ENCODE assay signal across 1 cellular context in genomic region chr7:139675127-139676110, GRCh38.
TF ChIP-seq lines count a peak whose summit lies in the region.

No MANE protein-coding gene starts in this region.

TF ChIP-seq in HepG2, 621 proteins besides CTCF, POLR2A, EP300 and RAD21 (continued from another document and continues in another):
- TF ChIP-seq GTF2F1 (IDR thresholded peaks at IDR 0.05; ENCODE audit: low read length) (no peak), ZFP1 (CRISPR knock-in tag; IDR thresholded peaks at IDR 0.05) (0 out of 2 replicates have a peak, but pooled peaks have one; percentile 76), TERF1 (CRISPR knock-in tag; IDR thresholded peaks at IDR 0.05) (no peak), ZSCAN30 (CRISPR knock-in tag; IDR thresholded peaks at IDR 0.05) (no peak), NFATC3 (CRISPR knock-in tag; IDR thresholded peaks at IDR 0.05) (peak; percentile 79; the same call in 1 of the 2 replicates), ZNF160 (CRISPR knock-in tag; IDR thresholded peaks at IDR 0.05) (no peak), ZNF460 (CRISPR knock-in tag; IDR thresholded peaks at IDR 0.05; ENCODE audit: borderline replicate concordance) (no peak), HNF4A (CRISPR knock-in tag; IDR thresholded peaks at IDR 0.05) (peak; percentile 90), ZNF318 (CRISPR knock-in tag; IDR thresholded peaks at IDR 0.05) (no peak), ZFP41 (CRISPR knock-in tag; IDR thresholded peaks at IDR 0.05; ENCODE audit: borderline replicate concordance) (0 out of 2 replicates have a peak, but pooled peaks have one; percentile 57), ARNT2 (CRISPR knock-in tag; IDR thresholded peaks at IDR 0.05; ENCODE audit: low read depth) (peak; percentile 69), ZNF770 (CRISPR knock-in tag; IDR thresholded peaks at IDR 0.05) (peak; percentile 37; the same call in 1 of the 2 replicates), FOXO4 (CRISPR knock-in tag; conservative IDR thresholded peaks at IDR 0.05) (no peak), POLR2AphosphoS5 (IDR thresholded peaks at IDR 0.05; ENCODE audit: low read depth, low read length) (no peak), ELF4 (CRISPR knock-in tag; IDR thresholded peaks at IDR 0.05; ENCODE audit: borderline replicate concordance) (no peak), REL (CRISPR knock-in tag; conservative IDR thresholded peaks at IDR 0.05) (no peak), ATRX (CRISPR knock-in tag; IDR thresholded peaks at IDR 0.05; ENCODE audit: borderline replicate concordance) (no peak), ZNF570 (CRISPR knock-in tag; IDR thresholded peaks at IDR 0.05; ENCODE audit: borderline replicate concordance) (no peak), ATF3 (CRISPR knock-in tag; IDR thresholded peaks at IDR 0.05) (no peak), RXRB (CRISPR knock-in tag; IDR thresholded peaks at IDR 0.05; ENCODE audit: borderline replicate concordance) (peak; percentile 98), ZFP36L1 (CRISPR knock-in tag; IDR thresholded peaks at IDR 0.05) (peak; percentile 57; the same call in 1 of the 2 replicates), KDM6A (CRISPR knock-in tag; IDR thresholded peaks at IDR 0.05; ENCODE audit: low read depth) (peak; percentile 91), ZMYM4 (CRISPR knock-in tag; IDR thresholded peaks at IDR 0.05) (peak; percentile 83), SP5 (CRISPR knock-in tag; IDR thresholded peaks at IDR 0.05; ENCODE audit: borderline replicate concordance, low read depth) (peak; percentile 77), EHMT2 (IDR thresholded peaks at IDR 0.05; ENCODE audit: borderline replicate concordance, low read depth, low read length) (0 out of 2 replicates have a peak, but pooled peaks have one; percentile 50), ZNF224 (CRISPR knock-in tag; IDR thresholded peaks at IDR 0.05) (no peak), SRSF4 (IDR thresholded peaks at IDR 0.05; ENCODE audit: low read depth, low read length, poor library complexity, severe bottlenecking) (no peak), MXD1 (CRISPR knock-in tag; IDR thresholded peaks at IDR 0.05) (no peak), ZNF207 (IDR thresholded peaks at IDR 0.05; ENCODE audit: borderline replicate concordance) (no peak), TBL1XR1 (IDR thresholded peaks at IDR 0.05; ENCODE audit: borderline replicate concordance, low read length, partially characterized antibody) (peak; percentile 57), ZNF605 (CRISPR knock-in tag; IDR thresholded peaks at IDR 0.05) (no peak), ZBTB3 (CRISPR knock-in tag; IDR thresholded peaks at IDR 0.05; ENCODE audit: borderline replicate concordance, low read depth) (0 out of 2 replicates have a peak, but pooled peaks have one; percentile 46), HOXA9 (CRISPR knock-in tag; IDR thresholded peaks at IDR 0.05; ENCODE audit: borderline replicate concordance) (no peak), ZNF180 (CRISPR knock-in tag; IDR thresholded peaks at IDR 0.05; ENCODE audit: borderline replicate concordance, low read depth) (no peak), TEF (CRISPR knock-in tag; IDR thresholded peaks at IDR 0.05) (0 out of 2 replicates have a peak, but pooled peaks have one; percentile 76), BRF2 (CRISPR knock-in tag; IDR thresholded peaks at IDR 0.05) (no peak), CAMTA2 (CRISPR knock-in tag; IDR thresholded peaks at IDR 0.05; ENCODE audit: borderline replicate concordance) (no peak), PBX2 (CRISPR knock-in tag; IDR thresholded peaks at IDR 0.05) (no peak; the same call in 1 of the 2 replicates), HMGXB3 (CRISPR knock-in tag; IDR thresholded peaks at IDR 0.05; ENCODE audit: borderline replicate concordance) (no peak; the same call in 1 of the 2 replicates)
